ENCODE assay signal across 16 cellular contexts in the genomic region with DNA sequence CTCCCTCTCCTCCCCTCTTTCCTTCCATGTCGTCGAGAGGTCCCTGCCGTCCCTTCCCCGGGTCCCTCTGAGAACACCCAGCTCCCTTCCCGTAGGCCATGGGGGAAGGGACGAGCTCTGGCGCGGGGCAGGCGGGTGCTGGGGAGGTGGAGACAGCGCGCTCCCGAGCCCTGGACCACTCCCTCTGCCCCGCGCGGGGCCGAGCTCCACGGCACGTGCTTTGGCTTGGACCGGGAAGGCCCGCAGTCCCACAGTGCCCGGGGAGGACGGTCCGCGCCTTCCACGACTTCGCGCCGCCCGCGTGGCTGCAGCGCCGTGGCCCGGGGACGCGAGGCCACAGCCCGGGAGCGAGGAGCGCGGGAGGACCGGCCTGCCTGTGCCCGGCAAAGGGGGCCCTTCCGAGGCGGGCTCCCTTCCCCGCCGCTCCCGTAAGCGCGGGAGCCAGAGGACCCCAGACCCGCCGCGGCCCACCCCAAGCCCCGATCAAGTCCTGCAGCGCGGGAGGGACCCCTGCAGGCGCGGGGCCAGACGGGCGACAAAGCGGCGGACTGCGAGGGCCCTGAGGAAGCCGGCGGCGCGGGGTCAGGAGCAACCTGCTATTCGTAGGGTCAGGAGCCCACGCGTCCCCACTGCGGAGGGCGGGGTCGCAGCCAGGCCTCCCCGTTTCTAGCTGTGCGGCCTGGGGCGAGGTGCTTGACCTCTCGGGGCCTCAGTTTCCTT.
DNase-seq lines count a peak whose midpoint lies in the region; ATAC-seq and TF ChIP-seq lines count a peak whose summit lies in the region.
"Had no signal": no experiment of that assay in that cellular context is flagged by ENCODE, and none has a peak within 500 bp of the region (broad histone marks: within the 10 kb centered on the region; RNA-seq: fewer than 3 reads in every experiment).

No MANE protein-coding gene starts in this region.

- H3K4me1 ChIP-seq in prostate gland (replicated peaks) (peaks cover 11% of the 10 kb centered on the region), tibial artery (peaks cover 0 to 29% (median 18%) of the 10 kb centered on the region in 4 donors)

- H3K9me3 Mint-ChIP-seq in glutamatergic neuron (ENCODE audit: unreplicated experiment): peaks cover 8% of the 10 kb centered on the region
- peaks cover 0 to 12% of the 10 kb centered on the region in 2 donors for H3K9me3 Mint-ChIP-seq in stimulated activated naive CD8-positive, alpha-beta T cell treated with anti-CD3 and anti-CD28 coated beads, Interleukin-15, amount 100 ng/mL, for 72 hours
- H3K9me3 Mint-ChIP-seq: activated T-helper 2 cell treated with anti-CD3 and anti-CD28 coated beads, Interferon-gamma antibody, Interleukin-2, Interleukin-4, amounts not matched to agents 10 μg/mL and 5 μg/mL and 100 μg/mL, durations not matched to agents 14 hours and 24 hours and 36 hours had no signal

- no peak for TF ChIP-seq CTCF in brain microvascular endothelial cell (IDR thresholded peaks at IDR 0.05; ENCODE audit: low read depth, low read length, missing control alignments)
- TF ChIP-seq CTCF in prostate gland (IDR thresholded peaks at IDR 0.05): no peak
- TF ChIP-seq CTCF in tibial artery (IDR thresholded peaks at IDR 0.05): no peak
- no peak for TF ChIP-seq CTCF in glutamatergic neuron (IDR thresholded peaks at IDR 0.05; ENCODE audit: partially characterized antibody, unreplicated experiment)

- peaks cover 36% of the 10 kb centered on the region for H3K27me3 ChIP-seq in brain microvascular endothelial cell (replicated peaks)
- peaks cover 6% of the 10 kb centered on the region for H3K27me3 ChIP-seq in prostate gland (replicated peaks; ENCODE audit: insufficient read depth)
- H3K27me3 ChIP-seq in tibial artery: peaks cover 0 to 33% of the 10 kb centered on the region in 2 donors
- H3K27me3 ChIP-seq: body of pancreas had no signal

- in situ Hi-C loops in brain microvascular endothelial cell (cut with HindIII; ENCODE audit: low pct_ligation_motif_present, low sequenced_read_pairs): no loop called here

- 11% methylated on average over 33 of the region's 75 CpGs for WGBS in prostate gland

- H3K4me1 Mint-ChIP-seq in glutamatergic neuron (ENCODE audit: low read depth, unreplicated experiment): peaks cover 6% of the 10 kb centered on the region
- H3K4me1 Mint-ChIP-seq in stimulated activated naive CD8-positive, alpha-beta T cell treated with anti-CD3 and anti-CD28 coated beads, Interleukin-15, amount 100 ng/mL, for 72 hours: peaks cover 19% of the 10 kb centered on the region

- no peak overlapping the region for H3K27ac Mint-ChIP-seq in glutamatergic neuron (ENCODE audit: unreplicated experiment)
- no peak overlapping the region for H3K27ac Mint-ChIP-seq in stimulated activated naive CD8-positive, alpha-beta T cell treated with anti-CD3 and anti-CD28 coated beads, Interleukin-15, amount 100 ng/mL, for 72 hours
- H3K27ac Mint-ChIP-seq: activated T-helper 2 cell treated with anti-CD3 and anti-CD28 coated beads, Interferon-gamma antibody, Interleukin-2, Interleukin-4, amounts not matched to agents 10 μg/mL and 5 μg/mL and 100 μg/mL, durations not matched to agents 14 hours and 24 hours and 36 hours had no signal

- no peak overlapping the region for H3K4me3 Mint-ChIP-seq in glutamatergic neuron (ENCODE audit: unreplicated experiment)
- no peak overlapping the region for H3K4me3 Mint-ChIP-seq in stimulated activated naive CD8-positive, alpha-beta T cell treated with anti-CD3 and anti-CD28 coated beads, Interleukin-15, amount 100 ng/mL, for 72 hours
- H3K4me3 Mint-ChIP-seq: stimulated activated naive B cell treated with anti-CD40 and anti-IgM and Interleukin-4, amounts not matched to agents 10 μg/mL and 1 μg/mL and 100 μg/mL, for 72 hours had no signal

- intact Hi-C loops in prostate gland (cut with DNase I): loop anchor here (2.0 to 5.0 kb wide), 2 partner anchors 222 to 289 kb away; no protein-coding TSS in a partner anchor
- intact Hi-C loops in tibial artery (cut with DNase I; ENCODE audit: low total_unique reads): no loop called here

- H3K27ac ChIP-seq in brain microvascular endothelial cell (no peak overlapping the region), prostate gland (no peak overlapping the region), tibial artery (no peak overlapping the region)
- H3K27ac ChIP-seq: BLaER1 treated with 17β-estradiol and CSF1 and Interleukin-3, amounts not matched to agents 10 nM and 100 nM; body of pancreas; neutrophil; SK-N-MC had no signal

- peaks cover 15% of the 10 kb centered on the region for H3K27me3 Mint-ChIP-seq in glutamatergic neuron (ENCODE audit: unreplicated experiment)
- H3K27me3 Mint-ChIP-seq in stimulated activated naive CD8-positive, alpha-beta T cell treated with anti-CD3 and anti-CD28 coated beads, Interleukin-15, amount 100 ng/mL, for 72 hours: peaks cover 66% of the 10 kb centered on the region

- H3K9me3 ChIP-seq in prostate gland (no peaks in the 10 kb centered on the region), tibial artery (peaks cover 0 to 7% (median 0%) of the 10 kb centered on the region in 3 donors)
- H3K9me3 ChIP-seq: BLaER1 treated with 17β-estradiol and CSF1 and Interleukin-3, amounts not matched to agents 10 nM and 100 nM; body of pancreas; neutrophil had no signal

- H3K36me3 ChIP-seq in brain microvascular endothelial cell (replicated peaks) (no peaks in the 10 kb centered on the region), prostate gland (no peaks in the 10 kb centered on the region), tibial artery (peaks cover 0 to 3% (median 0%) of the 10 kb centered on the region in 3 donors)
- H3K36me3 ChIP-seq: BLaER1 treated with 17β-estradiol and CSF1 and Interleukin-3, amounts not matched to agents 10 nM and 100 nM; neutrophil had no signal

- H3K36me3 Mint-ChIP-seq in glutamatergic neuron (ENCODE audit: unreplicated experiment): no peaks in the 10 kb centered on the region

- no peak for ATAC-seq in GM21825 (IDR thresholded peaks at IDR 0.05; ENCODE audit: unreplicated experiment)
- no peak for ATAC-seq in stimulated activated naive CD8-positive, alpha-beta T cell treated with anti-CD3 and anti-CD28 coated beads, Interleukin-15, amount 100 ng/mL, for 72 hours
- ATAC-seq: stimulated activated naive B cell treated with anti-CD40 and anti-IgM and Interleukin-4, amounts not matched to agents 10 μg/mL and 1 μg/mL and 100 μg/mL, for 72 hours had no signal

- TF ChIP-seq POLR2A in prostate gland (IDR thresholded peaks at IDR 0.05): peak; percentile 17

- H3K4me3 ChIP-seq in brain microvascular endothelial cell (ENCODE audit: low read depth, low read length) (peak overlapping the region; percentile 26), iPS-11a (ENCODE audit: low read depth, low read length) (peak overlapping the region; percentile 13), prostate gland (peak overlapping the region; percentile 0 to 16), tibial artery (peak overlapping the region in 1 of 2 donors; percentile 23)
- H3K4me3 ChIP-seq: BLaER1 treated with 17β-estradiol and CSF1 and Interleukin-3, amounts not matched to agents 10 nM and 100 nM; body of pancreas; SK-N-MC had no signal

- DNase-seq in D341Med (ENCODE audit: low spot score) (peak; percentile 42), brain microvascular endothelial cell (no peak), prostate gland (ENCODE audit: low spot score) (no peak), tibial artery (no peak), glutamatergic neuron (no peak)
- DNase-seq in stimulated activated naive CD8-positive, alpha-beta T cell treated with anti-CD3 and anti-CD28 coated beads, Interleukin-15, amount 100 ng/mL, for 72 hours: no peak
- DNase-seq: left cardiac atrium; NCI-H2081; stimulated activated naive B cell treated with anti-CD40 and anti-IgM and Interleukin-4, amounts not matched to agents 10 μg/mL and 1 μg/mL and 100 μg/mL, for 72 hours had no signal
